In genomic region chr9:129949821-129950220, GRCh38 we compare ENCODE assay signal across 18 cellular contexts.
DNase-seq lines count a peak whose midpoint lies in the region; ATAC-seq and TF ChIP-seq lines count a peak whose summit lies in the region.
"Had no signal": no experiment of that assay in that cellular context is flagged by ENCODE, and none has a peak within 500 bp of the region (broad histone marks: within the 10 kb centered on the region; RNA-seq: fewer than 3 reads in every experiment).

No MANE protein-coding gene starts in this region.

- no peak for TF ChIP-seq CTCF in gastroesophageal sphincter (IDR thresholded peaks at IDR 0.05)

- H3K4me3 ChIP-seq in gastroesophageal sphincter (no peak overlapping the region), stomach smooth muscle (ENCODE audit: low read length in 2 of 2) (no peak overlapping the region)
- H3K4me3 ChIP-seq: gastrocnemius medialis, GM12878, tibial nerve had no signal

- peak overlapping the region; percentile 63 to 88 (median 72) for H3K27ac ChIP-seq in gastroesophageal sphincter
- H3K27ac ChIP-seq in stomach smooth muscle (ENCODE audit: low read length) = peak overlapping the region; percentile 83
- H3K27ac ChIP-seq: gastrocnemius medialis had no signal

- DNase-seq in activated CD4-positive, alpha-beta T cell treated with anti-CD3 and anti-CD28 coated beads for 36 hours = no peak
- no peak for DNase-seq in activated CD4-positive, alpha-beta T cell treated with anti-CD3 and anti-CD28 coated beads, Interleukin-2, amount 50 U/mL, for 48 hours
- DNase-seq in T-helper 17 cell = no peak
- DNase-seq: 8988T; amniotic stem cell; gastrocnemius medialis; naive thymus-derived CD8-positive, alpha-beta T cell; NCI-H69; retina; SW 1271 had no signal

- H3K9me3 ChIP-seq in T-helper 17 cell (ENCODE audit: control insufficient read depth, low read length, poor library complexity, severe bottlenecking) = no peaks in the 10 kb centered on the region
- H3K9me3 ChIP-seq in gastroesophageal sphincter = no peaks in the 10 kb centered on the region
- no peaks in the 10 kb centered on the region for H3K9me3 ChIP-seq in stomach smooth muscle (ENCODE audit: control insufficient read depth in 2 of 2, low read length in 2 of 2)
- H3K9me3 ChIP-seq: gastrocnemius medialis, tibial nerve had no signal

- POLR2A ChIA-PET in activated CD4-positive, alpha-beta T cell treated with anti-CD3 and anti-CD28 coated beads for 36 hours (lab: Charles Lee) = no interaction called here

- H3K27ac Mint-ChIP-seq in activated CD4-positive, alpha-beta T cell treated with anti-CD3 and anti-CD28 coated beads for 36 hours = peak overlapping the region; percentile 44
- peak overlapping the region; percentile 98 for H3K27ac Mint-ChIP-seq in T-helper 17 cell

- 20 to 35% methylated on average over 3 to 5 of the region's 5 CpGs for WGBS in gastroesophageal sphincter (ENCODE audit: low coverage in 1 of 2), 2 donors

- H3K27me3 Mint-ChIP-seq in activated CD4-positive, alpha-beta T cell treated with anti-CD3 and anti-CD28 coated beads for 36 hours = no peaks in the 10 kb centered on the region
- no peaks in the 10 kb centered on the region for H3K27me3 Mint-ChIP-seq in T-helper 17 cell
- H3K27me3 Mint-ChIP-seq: naive thymus-derived CD8-positive, alpha-beta T cell had no signal

- H3K4me1 Mint-ChIP-seq in activated CD4-positive, alpha-beta T cell treated with anti-CD3 and anti-CD28 coated beads for 36 hours = peaks cover 53% of the 10 kb centered on the region
- H3K4me1 Mint-ChIP-seq in T-helper 17 cell = peaks cover 25% of the 10 kb centered on the region

- H3K9ac ChIP-seq in stomach smooth muscle (ENCODE audit: low read length in 2 of 2) = peak overlapping the region in 1 of 2 donors; percentile 59

- TF ChIP-seq EP300 in gastroesophageal sphincter (IDR thresholded peaks at IDR 0.05) = no peak

- H3K36me3 ChIP-seq in gastroesophageal sphincter = peaks cover 0 to 25% of the 10 kb centered on the region in 2 donors
- peaks cover 2 to 9% of the 10 kb centered on the region in 2 donors for H3K36me3 ChIP-seq in stomach smooth muscle (ENCODE audit: control insufficient read depth in 2 of 2, insufficient read depth in 2 of 2, low read length in 2 of 2)

- H3K4me3 Mint-ChIP-seq in activated CD4-positive, alpha-beta T cell treated with anti-CD3 and anti-CD28 coated beads for 36 hours = no peak overlapping the region
- H3K4me3 Mint-ChIP-seq in T-helper 17 cell = peak overlapping the region; percentile 61
- H3K4me3 Mint-ChIP-seq: naive thymus-derived CD8-positive, alpha-beta T cell had no signal

- intact Hi-C loops in activated CD4-positive, alpha-beta T cell treated with anti-CD3 and anti-CD28 coated beads for 36 hours (cut with DNase I, micrococcal nuclease) = loop anchor here (5.0 kb wide), 2 partner anchors 87 to 147 kb away; no protein-coding TSS in a partner anchor

- H3K4me1 ChIP-seq in gastroesophageal sphincter (peaks cover 4 to 78% (median 7%) of the 10 kb centered on the region in 3 donors), stomach smooth muscle (ENCODE audit: control insufficient read depth, insufficient read depth, low read length) (peaks cover 23% of the 10 kb centered on the region)

- peaks cover 2% of the 10 kb centered on the region for H3K9me3 Mint-ChIP-seq in activated CD4-positive, alpha-beta T cell treated with anti-CD3 and anti-CD28 coated beads for 36 hours (ENCODE audit: low read depth)
- H3K9me3 Mint-ChIP-seq: naive thymus-derived CD8-positive, alpha-beta T cell had no signal

- H3K27me3 ChIP-seq in gastroesophageal sphincter = no peaks in the 10 kb centered on the region
- H3K27me3 ChIP-seq in stomach smooth muscle (ENCODE audit: control insufficient read depth in 1 of 2, insufficient read depth in 2 of 2, low read length in 2 of 2) = no peaks in the 10 kb centered on the region
- H3K27me3 ChIP-seq: gastrocnemius medialis, tibial nerve had no signal

- ATAC-seq in activated CD4-positive, alpha-beta T cell treated with anti-CD3 and anti-CD28 coated beads for 36 hours = no peak
- ATAC-seq in T-helper 17 cell = no peak
- ATAC-seq in gastroesophageal sphincter = no peak
- ATAC-seq in GM18870 (IDR thresholded peaks at IDR 0.05; ENCODE audit: unreplicated experiment) = no peak
- ATAC-seq in GM19023 (IDR thresholded peaks at IDR 0.05; ENCODE audit: unreplicated experiment) = no peak
- no peak for ATAC-seq in HG02885 (IDR thresholded peaks at IDR 0.05; ENCODE audit: poor library complexity, unreplicated experiment)
- ATAC-seq: gastrocnemius medialis; GM12878; HCT116; naive thymus-derived CD8-positive, alpha-beta T cell had no signal

- no peak for TF ChIP-seq POLR2A in gastroesophageal sphincter (IDR thresholded peaks at IDR 0.05)

- peaks cover 64% of the 10 kb centered on the region for H3K36me3 Mint-ChIP-seq in activated CD4-positive, alpha-beta T cell treated with anti-CD3 and anti-CD28 coated beads for 36 hours (ENCODE audit: low read depth)
- H3K36me3 Mint-ChIP-seq in T-helper 17 cell (ENCODE audit: low read depth) = peaks cover under 1% of the 10 kb centered on the region

- CTCF ChIA-PET in activated CD4-positive, alpha-beta T cell treated with anti-CD3 and anti-CD28 coated beads for 36 hours (lab: Charles Lee) = interaction anchor here (0.6 to 3.1 kb wide), 5 partner anchors 8 to 108 kb away, joined by 3 to 13 read pairs (median 3); no protein-coding TSS in a partner anchor
